Comparison of ENCODE assay signal across 9 cellular contexts in the genomic region with DNA sequence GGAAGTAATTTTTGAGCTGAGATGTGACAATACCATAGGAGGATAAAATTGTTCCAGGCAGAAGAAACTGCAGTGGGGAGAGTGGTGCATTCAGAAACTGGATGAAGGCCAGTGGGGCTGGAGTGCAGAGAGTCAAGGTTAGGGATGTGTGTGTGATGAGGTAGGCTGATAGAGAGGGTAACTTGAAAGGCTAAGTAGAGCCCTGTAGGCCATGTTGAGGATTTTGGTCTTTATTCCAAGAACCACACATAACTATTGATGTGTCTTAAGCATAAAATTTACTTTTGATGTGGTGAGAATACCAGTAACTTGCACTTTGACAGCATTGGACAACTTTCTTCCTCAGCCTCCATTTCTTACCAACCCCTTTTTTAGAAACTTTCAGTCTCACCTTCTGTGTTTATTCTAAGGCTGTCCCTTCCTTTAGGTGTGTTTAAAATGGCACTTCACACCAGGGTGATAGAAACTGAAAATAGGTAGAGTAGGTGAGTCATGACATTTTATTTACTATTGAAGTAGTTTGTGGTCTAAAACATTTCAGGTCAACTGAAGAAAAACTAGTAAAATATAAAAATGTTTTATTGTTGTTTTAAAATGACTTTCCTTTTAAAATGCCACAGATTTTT. TPM values are rescaled to one million over a fixed set of nuclear protein-coding genes. Genes with fewer than 3 reads are reported as not detected.
A peak's percentile ranks its signal among the peaks of the same experiment; 100 is the strongest.
DNase-seq lines count a peak whose midpoint lies in the region; ATAC-seq lines count a peak whose summit lies in the region.
"Had no signal": no experiment of that assay in that cellular context is flagged by ENCODE, and none has a peak within 500 bp of the region (broad histone marks: within the 10 kb centered on the region; RNA-seq: fewer than 3 reads in every experiment).

No MANE protein-coding gene starts in this region.

- DNase-seq in DMS53 treated with DMSO at 0.1 percent for 48 hours (lab: John Stamatoyannopoulos, UW; ENCODE audit: unreplicated experiment) (peak; percentile 70), RPMI7951 (ENCODE audit: low read depth) (peak; percentile 11), NK-92 (lab: John Stamatoyannopoulos, UW; ENCODE audit: unreplicated experiment) (no peak), C1 segment of cervical spinal cord (lab: John Stamatoyannopoulos, UW) (no peak), T-helper 9 cell (no peak)
- DNase-seq in stimulated activated CD4-positive, alpha-beta T cell treated with anti-CD3 and anti-CD28 coated beads, Interleukin-4, amount 100 ng/mL, for 1 hour: no peak
- DNase-seq: MV-4-11 had no signal

- ATAC-seq in GM19023 (IDR thresholded peaks at IDR 0.05; ENCODE audit: unreplicated experiment): peak; percentile 79
- peak; percentile 85 for ATAC-seq in HG02884 (IDR thresholded peaks at IDR 0.05; ENCODE audit: unreplicated experiment)

RNA-seq across cellular contexts. Expression of gene MTX2, which starts 22.6 kb away (rescaled TPM):
- 53.9 and 60.8 TPM in 2 replicates for total RNA-seq in RPMI7951 (2014; rRNA removed; shearing (Covaris generic))

Comparison
In these comparisons a context has a peak if more than half of its experiments do, and no peak if none do; other contexts are left out.
1. DNase-seq: peak in DMS53 treated with DMSO at 0.1 percent for 48 hours (single experiment) and RPMI7951 (single experiment); none in stimulated activated CD4-positive, alpha-beta T cell treated with anti-CD3 and anti-CD28 coated beads, Interleukin-4, amount 100 ng/mL, for 1 hour (single experiment), NK-92 (single experiment), C1 segment of cervical spinal cord (0 of 14) and T-helper 9 cell (single experiment).